14 cellular contexts compared by ENCODE assay signal in genomic region chr7:921071-921461, GRCh38. TPM values are rescaled to one million over a fixed set of nuclear protein-coding genes. Genes with fewer than 3 reads are reported as not detected.
DNase-seq lines count a peak whose midpoint lies in the region; ATAC-seq lines count a peak whose summit lies in the region.
"Had no signal": no experiment of that assay in that cellular context is flagged by ENCODE, and none has a peak within 500 bp of the region (broad histone marks: within the 10 kb centered on the region; RNA-seq: fewer than 3 reads in every experiment).

No MANE protein-coding gene starts in this region.

- no peak overlapping the region for H3K4me3 ChIP-seq in aorta (ENCODE audit: low read length in 2 of 2)
- H3K4me3 ChIP-seq: SJCRH30, uterus had no signal

- 95% methylated on average over 15 of the region's 15 CpGs for WGBS in aorta, 2 donors

- H3K9me3 ChIP-seq in aorta (ENCODE audit: control insufficient read depth, low read length) = no peaks in the 10 kb centered on the region
- H3K9me3 ChIP-seq: BE2C, SJCRH30, uterus had no signal

- peaks cover 8% of the 10 kb centered on the region for H3K36me3 Mint-ChIP-seq in stimulated activated naive CD8-positive, alpha-beta T cell treated with anti-CD3 and anti-CD28 coated beads, Interleukin-15, Interleukin-2, amounts not matched to agents 100 ng/mL and 50 ng/mL, for 24 hours (ENCODE audit: low read depth)
- H3K36me3 Mint-ChIP-seq in activated naive CD8-positive, alpha-beta T cell treated with anti-CD3 and anti-CD28 coated beads for 36 hours = peaks cover 24% of the 10 kb centered on the region
- H3K36me3 Mint-ChIP-seq in naive B cell = no peaks in the 10 kb centered on the region

- H3K27me3 ChIP-seq in aorta (ENCODE audit: control insufficient read depth in 1 of 2, insufficient read depth in 2 of 2, low read length in 1 of 2) = no peaks in the 10 kb centered on the region
- H3K27me3 ChIP-seq: BE2C, uterus had no signal

- no peak for ATAC-seq in stimulated activated naive CD8-positive, alpha-beta T cell treated with anti-CD3 and anti-CD28 coated beads, Interleukin-15, Interleukin-2, amounts not matched to agents 100 U/mL and 50 U/mL, for 24 hours
- no peak for ATAC-seq in naive B cell (ENCODE audit: low read depth in 2 of 2)
- no peak for ATAC-seq in aorta (ENCODE audit: low FRiP score)
- no peak for ATAC-seq in sciatic nerve

- intact Hi-C loops in aorta (cut with DNase I) (no loop called here), sciatic nerve (cut with DNase I) (no loop called here)

- H3K4me1 ChIP-seq in aorta (ENCODE audit: control insufficient read depth in 1 of 2, insufficient read depth in 2 of 2, low read length in 2 of 2) = no peaks in the 10 kb centered on the region
- H3K4me1 ChIP-seq: SJCRH30 had no signal

- peaks cover 60% of the 10 kb centered on the region for H3K4me1 Mint-ChIP-seq in stimulated activated naive CD8-positive, alpha-beta T cell treated with anti-CD3 and anti-CD28 coated beads, Interleukin-15, Interleukin-2, amounts not matched to agents 100 ng/mL and 50 ng/mL, for 24 hours (ENCODE audit: low read depth)
- peaks cover 38% of the 10 kb centered on the region for H3K4me1 Mint-ChIP-seq in activated naive CD8-positive, alpha-beta T cell treated with anti-CD3 and anti-CD28 coated beads for 36 hours
- peaks cover 24 to 48% (median 29%) of the 10 kb centered on the region in 3 donors for H3K4me1 Mint-ChIP-seq in naive B cell

- no peaks in the 10 kb centered on the region for H3K36me3 ChIP-seq in aorta (ENCODE audit: control insufficient read depth in 1 of 2, insufficient read depth in 2 of 2, low read length in 1 of 2)
- H3K36me3 ChIP-seq: BE2C, SJCRH30, uterus had no signal

- no peaks in the 10 kb centered on the region for H3K27me3 Mint-ChIP-seq in stimulated activated naive CD8-positive, alpha-beta T cell treated with anti-CD3 and anti-CD28 coated beads, Interleukin-15, Interleukin-2, amounts not matched to agents 100 ng/mL and 50 ng/mL, for 24 hours
- no peaks in the 10 kb centered on the region for H3K27me3 Mint-ChIP-seq in activated naive CD8-positive, alpha-beta T cell treated with anti-CD3 and anti-CD28 coated beads for 36 hours
- H3K27me3 Mint-ChIP-seq in naive B cell = no peaks in the 10 kb centered on the region

- H3K9me3 Mint-ChIP-seq in stimulated activated naive CD8-positive, alpha-beta T cell treated with anti-CD3 and anti-CD28 coated beads, Interleukin-15, Interleukin-2, amounts not matched to agents 100 ng/mL and 50 ng/mL, for 24 hours = no peaks in the 10 kb centered on the region
- no peaks in the 10 kb centered on the region for H3K9me3 Mint-ChIP-seq in activated naive CD8-positive, alpha-beta T cell treated with anti-CD3 and anti-CD28 coated beads for 36 hours
- H3K9me3 Mint-ChIP-seq in naive B cell = no peaks in the 10 kb centered on the region

- peak overlapping the region; percentile 81 for H3K27ac Mint-ChIP-seq in stimulated activated naive CD8-positive, alpha-beta T cell treated with anti-CD3 and anti-CD28 coated beads, Interleukin-15, Interleukin-2, amounts not matched to agents 100 ng/mL and 50 ng/mL, for 24 hours
- H3K27ac Mint-ChIP-seq in activated naive CD8-positive, alpha-beta T cell treated with anti-CD3 and anti-CD28 coated beads for 36 hours = peak overlapping the region; percentile 98
- H3K27ac Mint-ChIP-seq in naive B cell = peak overlapping the region in 2 of 6 donors; percentile 59 to 79

- no peak overlapping the region for H3K4me3 Mint-ChIP-seq in stimulated activated naive CD8-positive, alpha-beta T cell treated with anti-CD3 and anti-CD28 coated beads, Interleukin-15, Interleukin-2, amounts not matched to agents 100 ng/mL and 50 ng/mL, for 24 hours
- H3K4me3 Mint-ChIP-seq in activated naive CD8-positive, alpha-beta T cell treated with anti-CD3 and anti-CD28 coated beads for 36 hours = peak overlapping the region; percentile 48
- peak overlapping the region in 7 of 8 donors; percentile 22 to 83 (median 44) for H3K4me3 Mint-ChIP-seq in naive B cell

- no peak for DNase-seq in stimulated activated naive CD8-positive, alpha-beta T cell treated with anti-CD3 and anti-CD28 coated beads, Interleukin-15, Interleukin-2, amounts not matched to agents 100 U/mL and 50 U/mL, for 24 hours
- DNase-seq in activated naive CD8-positive, alpha-beta T cell treated with anti-CD3 and anti-CD28 coated beads for 36 hours = no peak
- no peak for DNase-seq in naive B cell
- DNase-seq in aorta = peak; percentile 45 to 65
- DNase-seq in NCI-H82 treated with DMSO at 0.1 percent for 48 hours (lab: John Stamatoyannopoulos, UW; ENCODE audit: unreplicated experiment) = no peak
- no peak for DNase-seq in retina
- no peak for DNase-seq in sciatic nerve (ENCODE audit: low spot score)
- DNase-seq: BE2C; effector CD8-positive, alpha-beta T cell; NCI-H1092; NCI-H2171 treated with DMSO at 0.1 percent for 48 hours; SJCRH30 had no signal

- H3K27ac ChIP-seq in aorta (ENCODE audit: low read depth in 1 of 2, low read length in 2 of 2) = no peak overlapping the region
- H3K27ac ChIP-seq: SJCRH30, uterus had no signal

RNA-seq across cellular contexts. Expression of gene ADAP1, which starts 33.4 kb away (rescaled TPM):
- total RNA-seq in activated naive CD8-positive, alpha-beta T cell treated with anti-CD3 and anti-CD28 coated beads for 36 hours = 10 to 100 TPM; 49.9 to 56.7 TPM
- polyA plus RNA-seq in naive B cell (ENCODE audit: low read depth in 6 of 6) (1 to 10 TPM; 3.3 to 7.0 (median 4.3) TPM), aorta (10 to 100 TPM in 1 of 2 donors, 1 to 10 TPM in 1; 4.3 to 16.9 TPM)
- total RNA-seq in aorta (10 to 100 TPM; 10.8 to 11.9 TPM), sciatic nerve (42.8 TPM)

RNA-seq across cellular contexts. Expression of gene GET4, which starts 44.7 kb away (rescaled TPM):
- total RNA-seq in activated naive CD8-positive, alpha-beta T cell treated with anti-CD3 and anti-CD28 coated beads for 36 hours = 10 to 100 TPM; 35.2 to 39.6 TPM
- polyA plus RNA-seq in naive B cell (ENCODE audit: low read depth in 6 of 6) (10 to 100 TPM in 5 of 6 donors, 1 to 10 TPM in 1; 7.6 to 25.7 (median 16.8) TPM), aorta (10 to 100 TPM; 16.5 to 58.3 TPM)
- total RNA-seq in aorta (10 to 100 TPM; 19.9 to 22.7 TPM), sciatic nerve (25.4 TPM)

RNA-seq across cellular contexts. Expression of gene COX19, which starts 54.3 kb away (rescaled TPM):
- total RNA-seq in activated naive CD8-positive, alpha-beta T cell treated with anti-CD3 and anti-CD28 coated beads for 36 hours = 10 to 100 TPM; 17.7 to 18.1 TPM
- polyA plus RNA-seq in naive B cell (ENCODE audit: low read depth in 6 of 6) (10 to 100 TPM; 22.6 to 34.5 (median 27.0) TPM), aorta (1 to 10 TPM; 3.1 to 6.7 TPM)
- total RNA-seq in aorta (10 to 100 TPM; 10.8 to 17.0 TPM), sciatic nerve (18.3 TPM)

Comparison
In these comparisons a context has a peak if more than half of its experiments do, and no peak if none do; other contexts are left out.
1. DNase-seq: peak in aorta (2 of 2); none in stimulated activated naive CD8-positive, alpha-beta T cell treated with anti-CD3 and anti-CD28 coated beads, Interleukin-15, Interleukin-2, amounts not matched to agents 100 U/mL and 50 U/mL, for 24 hours (single experiment), activated naive CD8-positive, alpha-beta T cell treated with anti-CD3 and anti-CD28 coated beads for 36 hours (single experiment), naive B cell (single experiment), NCI-H82 treated with DMSO at 0.1 percent for 48 hours (single experiment), retina (single experiment) and sciatic nerve (single experiment).